In genomic region chrX:134374294-134374693, GRCh38 we compare ENCODE assay signal across 8 cellular contexts. TPM values are rescaled to one million over a fixed set of nuclear protein-coding genes. Genes with fewer than 3 reads are reported as not detected.
DNase-seq lines count a peak whose midpoint lies in the region; ATAC-seq and TF ChIP-seq lines count a peak whose summit lies in the region.

No MANE protein-coding gene starts in this region.

- H3K27me3 Mint-ChIP-seq in memory B cell, result no peaks in the 10 kb centered on the region

- no peaks in the 10 kb centered on the region for H3K27me3 ChIP-seq in right atrium auricular region

- ATAC-seq in Right ventricle myocardium superior (ENCODE audit: poor library complexity) (no peak), memory B cell (ENCODE audit: low read depth) (no peak), GM21529 (IDR thresholded peaks at IDR 0.05; ENCODE audit: unreplicated experiment) (no peak), HG03439 (IDR thresholded peaks at IDR 0.05; ENCODE audit: unreplicated experiment) (no peak)

- H3K4me3 Mint-ChIP-seq in memory B cell, result peak overlapping the region; percentile 95

- DNase-seq in right atrium auricular region (ENCODE audit: low spot score), result no peak
- no peak for DNase-seq in Right ventricle myocardium superior
- no peak for DNase-seq in astrocyte of the cerebellum (ENCODE audit: low read depth)
- no peak for DNase-seq in memory B cell (ENCODE audit: low spot score in 2 of 2)
- DNase-seq in OCI-M2 (lab: John Stamatoyannopoulos, UW; ENCODE audit: unreplicated experiment), result no peak
- no peak for DNase-seq in NCI-H2107 (lab: John Stamatoyannopoulos, UW)

- in situ Hi-C loops in astrocyte of the cerebellum (cut with HindIII; ENCODE audit: low sequenced_read_pairs), result no loop called here

- TF ChIP-seq CTCF in right atrium auricular region (IDR thresholded peaks at IDR 0.05), result no peak
- no peak for TF ChIP-seq CTCF in astrocyte of the cerebellum (IDR thresholded peaks at IDR 0.05; ENCODE audit: low read depth, low read length, missing control alignments)

- no peaks in the 10 kb centered on the region for H3K9me3 ChIP-seq in right atrium auricular region

- intact Hi-C loops in Right ventricle myocardium superior (cut with DNase I), result no loop called here

- H3K27ac ChIP-seq in right atrium auricular region, result peak overlapping the region in 1 of 2 donors; percentile 92

- H3K36me3 ChIP-seq in right atrium auricular region, result no peaks in the 10 kb centered on the region

- H3K27ac Mint-ChIP-seq in memory B cell, result peak overlapping the region; percentile 94

- H3K36me3 Mint-ChIP-seq in memory B cell, result no peaks in the 10 kb centered on the region

- no peaks in the 10 kb centered on the region for H3K4me1 ChIP-seq in right atrium auricular region

- H3K4me1 Mint-ChIP-seq in memory B cell, result peaks cover 9% of the 10 kb centered on the region

- H3K4me3 ChIP-seq in right atrium auricular region, result peak overlapping the region; percentile 70 to 74
- H3K4me3 ChIP-seq in astrocyte of the cerebellum (ENCODE audit: low read depth, low read length), result peak overlapping the region; percentile 77

- H3K9me3 Mint-ChIP-seq in memory B cell, result no peaks in the 10 kb centered on the region

RNA-seq across cellular contexts. Expression of gene PHF6, which starts 1.2 kb away (rescaled TPM):
- 1 to 10 TPM; 7.0 to 8.2 TPM for total RNA-seq in right atrium auricular region
- total RNA-seq in Right ventricle myocardium superior, result 8.6 TPM
